Comparison of ENCODE assay signal across 23 cellular contexts in the genomic region with DNA sequence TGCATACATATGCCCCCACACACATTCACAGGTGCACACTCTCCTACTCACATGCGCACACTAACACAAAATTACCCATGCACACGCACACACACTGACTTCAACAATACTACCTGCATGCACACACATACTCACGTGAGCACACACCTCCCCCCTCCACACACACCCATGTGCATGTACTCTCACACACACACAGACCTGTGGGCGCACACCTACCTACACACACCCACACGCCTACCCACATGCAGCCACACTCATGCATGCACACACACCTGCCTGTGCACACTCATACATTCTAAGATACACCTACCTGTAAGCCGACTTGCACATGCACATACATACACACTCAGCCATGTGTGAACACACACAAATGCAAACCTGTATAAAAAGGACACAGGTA.
"Had no signal": no experiment of that assay in that cellular context is flagged by ENCODE, and none has a peak within 500 bp of the region (broad histone marks: within the 10 kb centered on the region; RNA-seq: fewer than 3 reads in every experiment).

No MANE protein-coding gene starts in this region.

- H3K9me3 ChIP-seq: heart right ventricle, left lung, lower lobe of right lung, pancreas, prostate gland, sigmoid colon, spleen, tibial nerve, vagina had no signal

- H3K4me3 Mint-ChIP-seq: naive thymus-derived CD8-positive, alpha-beta T cell; nephron; neural crest cell; stimulated activated memory B cell treated with anti-CD40 and anti-IgM and Interleukin-4, amounts not matched to agents 10 μg/mL and 1 μg/mL and 100 μg/mL, for 72 hours; stimulated activated naive CD8-positive, alpha-beta T cell treated with anti-CD3 and anti-CD28 coated beads, Interleukin-15, amount 100 ng/mL, for 72 hours had no signal

- H3K36me3 ChIP-seq: heart right ventricle, left lung, lower lobe of right lung, pancreas, prostate gland, sigmoid colon, spleen, tibial nerve, vagina had no signal

- H3K27me3 ChIP-seq: pancreas, vagina had no signal

- H3K36me3 Mint-ChIP-seq: stimulated activated memory B cell treated with anti-CD40 and anti-IgM and Interleukin-4, amounts not matched to agents 10 μg/mL and 1 μg/mL and 100 μg/mL, for 72 hours had no signal

- FAIRE-seq: keratinocyte, pancreas, small intestine had no signal

- H3K4me1 Mint-ChIP-seq: stimulated activated memory B cell treated with anti-CD40 and anti-IgM and Interleukin-4, amounts not matched to agents 10 μg/mL and 1 μg/mL and 100 μg/mL, for 72 hours; stimulated activated naive CD8-positive, alpha-beta T cell treated with anti-CD3 and anti-CD28 coated beads, Interleukin-15, amount 100 ng/mL, for 72 hours had no signal

- H3K4me1 ChIP-seq: left lung, lower lobe of right lung, pancreas, prostate gland, spleen had no signal

- H3K27me3 Mint-ChIP-seq: stimulated activated memory B cell treated with anti-CD40 and anti-IgM and Interleukin-4, amounts not matched to agents 10 μg/mL and 1 μg/mL and 100 μg/mL, for 72 hours had no signal

- H3K9me3 Mint-ChIP-seq: naive thymus-derived CD8-positive, alpha-beta T cell; nephron; neural crest cell; stimulated activated memory B cell treated with anti-CD40 and anti-IgM and Interleukin-4, amounts not matched to agents 10 μg/mL and 1 μg/mL and 100 μg/mL, for 72 hours; stimulated activated naive CD8-positive, alpha-beta T cell treated with anti-CD3 and anti-CD28 coated beads, Interleukin-15, amount 100 ng/mL, for 72 hours had no signal

- ATAC-seq: heart right ventricle; left colon; left lung; lower lobe of right lung; naive thymus-derived CD8-positive, alpha-beta T cell; right cardiac atrium; stimulated activated memory B cell treated with anti-CD40 and anti-IgM and Interleukin-4, amounts not matched to agents 10 μg/mL and 1 μg/mL and 100 μg/mL, for 72 hours; stimulated activated naive CD8-positive, alpha-beta T cell treated with anti-CD3 and anti-CD28 coated beads, Interleukin-15, amount 100 ng/mL, for 72 hours had no signal

- H3K27ac ChIP-seq: heart right ventricle, left lung, lower lobe of right lung, pancreas, prostate gland, sigmoid colon, spleen, vagina had no signal

- H3K4me3 ChIP-seq: heart right ventricle, left lung, lower lobe of right lung, pancreas, prostate gland, sigmoid colon, spleen, tibial nerve, vagina had no signal

- DNase-seq: heart right ventricle; kidney glomerular epithelial cell; left colon; left lung; lower lobe of right lung; mesenchymal stem cell; naive thymus-derived CD8-positive, alpha-beta T cell; retina; right cardiac atrium; sigmoid colon; small intestine; spleen; stimulated activated CD4-positive, alpha-beta T cell treated with anti-CD3 and anti-CD28 coated beads, Interleukin-4, amount 100 ng/mL, for 24 hours; stimulated activated naive CD4-positive, alpha-beta T cell treated with Interleukin-2 at 50 U/mL for 16 hours; stimulated activated naive CD8-positive, alpha-beta T cell treated with anti-CD3 and anti-CD28 coated beads, Interleukin-15, amount 100 ng/mL, for 72 hours had no signal

- H3K27ac Mint-ChIP-seq: nephron; stimulated activated memory B cell treated with anti-CD40 and anti-IgM and Interleukin-4, amounts not matched to agents 10 μg/mL and 1 μg/mL and 100 μg/mL, for 72 hours; stimulated activated naive CD8-positive, alpha-beta T cell treated with anti-CD3 and anti-CD28 coated beads, Interleukin-15, amount 100 ng/mL, for 72 hours had no signal
